In genomic region chr20:3592931-3593330, GRCh38 we compare ENCODE assay signal across 30 cellular contexts.
"Had no signal": no experiment of that assay in that cellular context is flagged by ENCODE, and none has a peak within 500 bp of the region (broad histone marks: within the 10 kb centered on the region; RNA-seq: fewer than 3 reads in every experiment).

No MANE protein-coding gene starts in this region.

- H3K9me3 ChIP-seq: adrenal gland, body of pancreas, colonic mucosa, gastrocnemius medialis had no signal

- H3K4me1 ChIP-seq: adrenal gland, body of pancreas, colonic mucosa, foreskin keratinocyte, gastrocnemius medialis had no signal

- DNase-seq: activated CD4-positive, alpha-beta T cell treated with anti-CD3 and anti-CD28 coated beads for 1 hour; activated CD4-positive, alpha-beta T cell treated with anti-CD3 and anti-CD28 coated beads for 4 hours; activated CD4-positive, alpha-beta T cell treated with anti-CD3 and anti-CD28 coated beads, Interleukin-2, amount 10 ng/mL, durations not matched to agents 7 days and 5 days; activated CD4-positive, alpha-beta T cell treated with anti-CD3 and anti-CD28 coated beads, Interleukin-2, amount 50 U/mL, for 4 hours; activated CD8-positive, alpha-beta memory T cell treated with anti-CD3 and anti-CD28 coated beads for 24 hours; activated CD8-positive, alpha-beta T cell treated with anti-CD3 and anti-CD28 coated beads for 36 hours; activated effector memory CD4-positive, alpha-beta T cell treated with Interleukin-2 at 50 U/mL for 16 hours; activated gamma-delta T cell treated with Interleukin-2 at 50 U/mL for 16 hours; activated naive CD4-positive, alpha-beta T cell treated with anti-CD3 and anti-CD28 coated beads, Interleukin-2, amount 50 U/mL, for 16 hours; activated naive CD4-positive, alpha-beta T cell treated with Interleukin-2 at 50 U/mL for 16 hours; activated naive CD8-positive, alpha-beta T cell treated with anti-CD3 and anti-CD28 coated beads, Interleukin-2, amount 50 U/mL, for 24 hours; activated T-cell treated with anti-CD3 and anti-CD28 coated beads, Interleukin-2, amount 50 U/mL, for 4 hours; adrenal gland; amygdala; aorta; body of pancreas; central memory CD4-positive, alpha-beta T cell; cerebellar nuclear complex; colonic mucosa; effector memory CD4-positive, alpha-beta T cell; endodermal cell; foreskin keratinocyte; gastrocnemius medialis; glutamatergic neuron; T-helper 2 cell had no signal

- H3K4me3 ChIP-seq: adrenal gland, body of pancreas, cardiac muscle cell, colonic mucosa, gastrocnemius medialis had no signal

- H3K4me3 Mint-ChIP-seq: activated CD4-positive, alpha-beta T cell treated with anti-CD3 and anti-CD28 coated beads, Interleukin-2, amount 10 ng/mL, durations not matched to agents 7 days and 5 days; activated CD8-positive, alpha-beta T cell treated with anti-CD3 and anti-CD28 coated beads for 36 hours; activated naive CD8-positive, alpha-beta T cell; activated naive CD8-positive, alpha-beta T cell treated with anti-CD3 and anti-CD28 coated beads, Interleukin-2, amount 50 U/mL, for 24 hours; activated T-cell treated with anti-CD3 and anti-CD28 coated beads, Interleukin-2, amount 50 U/mL, for 4 hours; activated T-helper 17 cell treated with anti-CD3 and anti-CD28 coated beads, Interleukin-2, amount 50 U/mL, for 72 hours; endodermal cell; WTC11 had no signal

- H3K4me1 Mint-ChIP-seq: activated CD4-positive, alpha-beta T cell treated with anti-CD3 and anti-CD28 coated beads, Interleukin-2, amount 10 ng/mL, durations not matched to agents 7 days and 5 days; activated naive CD8-positive, alpha-beta T cell treated with anti-CD3 and anti-CD28 coated beads, Interleukin-2, amount 50 U/mL, for 24 hours; activated T-helper 17 cell treated with anti-CD3 and anti-CD28 coated beads, Interleukin-2, amount 50 U/mL, for 72 hours; endodermal cell; WTC11 had no signal

- H3K9me3 Mint-ChIP-seq: activated CD4-positive, alpha-beta T cell treated with anti-CD3 and anti-CD28 coated beads, Interleukin-2, amount 10 ng/mL, durations not matched to agents 7 days and 5 days; activated CD8-positive, alpha-beta T cell treated with anti-CD3 and anti-CD28 coated beads for 36 hours; activated naive CD8-positive, alpha-beta T cell treated with anti-CD3 and anti-CD28 coated beads, Interleukin-2, amount 50 U/mL, for 24 hours; activated T-cell treated with anti-CD3 and anti-CD28 coated beads, Interleukin-2, amount 50 U/mL, for 4 hours; activated T-helper 17 cell treated with anti-CD3 and anti-CD28 coated beads, Interleukin-2, amount 50 U/mL, for 72 hours had no signal

- H3K27ac Mint-ChIP-seq: activated CD4-positive, alpha-beta T cell treated with anti-CD3 and anti-CD28 coated beads, Interleukin-2, amount 10 ng/mL, durations not matched to agents 7 days and 5 days; activated CD8-positive, alpha-beta T cell treated with anti-CD3 and anti-CD28 coated beads for 36 hours; activated naive CD8-positive, alpha-beta T cell; activated naive CD8-positive, alpha-beta T cell treated with anti-CD3 and anti-CD28 coated beads, Interleukin-2, amount 50 U/mL, for 24 hours; activated T-helper 17 cell treated with anti-CD3 and anti-CD28 coated beads, Interleukin-2, amount 50 U/mL, for 72 hours; endodermal cell; WTC11 had no signal

- H3K27me3 ChIP-seq: adrenal gland, body of pancreas, cardiac muscle cell, colonic mucosa, foreskin keratinocyte, gastrocnemius medialis had no signal

- H3K27ac ChIP-seq: adrenal gland, body of pancreas, cardiac muscle cell, colonic mucosa, foreskin keratinocyte, gastrocnemius medialis, VCaP had no signal

- H3K27me3 Mint-ChIP-seq: activated CD4-positive, alpha-beta T cell treated with anti-CD3 and anti-CD28 coated beads, Interleukin-2, amount 10 ng/mL, durations not matched to agents 7 days and 5 days; activated CD8-positive, alpha-beta T cell treated with anti-CD3 and anti-CD28 coated beads for 36 hours; activated naive CD8-positive, alpha-beta T cell; activated naive CD8-positive, alpha-beta T cell treated with anti-CD3 and anti-CD28 coated beads, Interleukin-2, amount 50 U/mL, for 24 hours; activated T-helper 17 cell treated with anti-CD3 and anti-CD28 coated beads, Interleukin-2, amount 50 U/mL, for 72 hours had no signal
